Comparison of ENCODE assay signal across 8 cellular contexts in genomic region chr3:113697192-113698090, GRCh38. TPM values are rescaled to one million over a fixed set of nuclear protein-coding genes. Genes with fewer than 3 reads are reported as not detected.
A peak's percentile ranks its signal among the peaks of the same experiment; 100 is the strongest.
DNase-seq lines count a peak whose midpoint lies in the region; ATAC-seq, FAIRE-seq and TF ChIP-seq lines count a peak whose summit lies in the region.

No MANE protein-coding gene starts in this region.

- H3K36me3 Mint-ChIP-seq in MCF 10A (ENCODE audit: insufficient read depth, unreplicated experiment): peaks cover 6% of the 10 kb centered on the region

- H3K4me3 ChIP-seq in ACC112 (ENCODE audit: low read depth, low read length) (peak overlapping the region; percentile 91), SJCRH30 (peak overlapping the region; percentile 73), keratinocyte (ENCODE audit: control insufficient read depth in 2 of 3, extremely low read depth in 1 of 3, insufficient read depth in 2 of 3, low read depth in 1 of 3, low read length in 3 of 3) (peak overlapping the region; percentile 70 to 98 (median 92))

- H3K27ac ChIP-seq in ACC112 (ENCODE audit: low read depth, low read length): peak overlapping the region; percentile 37
- H3K27ac ChIP-seq in SJCRH30: peak overlapping the region; percentile 14; the same call in 1 of the 2 replicates
- peak overlapping the region; percentile 76 for H3K27ac ChIP-seq in keratinocyte (ENCODE audit: control insufficient read depth, insufficient read depth, low read length)

- H3K4me1 ChIP-seq in ACC112 (ENCODE audit: control insufficient read depth, insufficient read depth, low read length, unreplicated experiment) (peaks cover 21% of the 10 kb centered on the region), SJCRH30 (0 out of 2 replicates have a peak, but pooled peaks cover 4% of the 10 kb centered on the region), keratinocyte (ENCODE audit: control insufficient read depth, extremely low read depth, insufficient read depth, low read length) (peaks cover 13% of the 10 kb centered on the region)

- in situ Hi-C loops in GM13977 (cut with MboI; ENCODE audit: low pct_unique_long_range_greater_than_20kb, low sequenced_read_pairs, unreplicated experiment): no loop called here

- no peaks in the 10 kb centered on the region for H3K36me3 ChIP-seq in ACC112 (ENCODE audit: insufficient read depth, low read length)
- no peaks in the 10 kb centered on the region for H3K36me3 ChIP-seq in SJCRH30
- H3K36me3 ChIP-seq in keratinocyte (ENCODE audit: control insufficient read depth in 2 of 2, extremely low read depth in 1 of 2, insufficient read depth in 2 of 2, low read length in 2 of 2): no peaks in the 10 kb centered on the region

- BruUV-seq in MCF 10A (replicated peaks; lab: Mats Ljungman, UMichigan): TSS peak; percentile 68

- CTCF ChIA-PET in MCF 10A (lab: Yijun Ruan, JAX): interaction anchor here (1.0 to 1.2 kb wide), 3 partner anchors 37 to 149 kb away, joined by 3 read pairs; no protein-coding TSS in a partner anchor

- no peaks in the 10 kb centered on the region for H3K27me3 ChIP-seq in ACC112 (ENCODE audit: insufficient read depth, low read length)
- H3K27me3 ChIP-seq in SJCRH30: no peaks in the 10 kb centered on the region
- H3K27me3 ChIP-seq in keratinocyte (ENCODE audit: control insufficient read depth, extremely low read depth, insufficient read depth, low read length): no peaks in the 10 kb centered on the region

- peak overlapping the region; percentile 88 for H3K9ac ChIP-seq in keratinocyte (ENCODE audit: control insufficient read depth, extremely low read depth, insufficient read depth, low read length)

- H3K27me3 Mint-ChIP-seq in MCF 10A (ENCODE audit: insufficient read depth, unreplicated experiment): no peaks in the 10 kb centered on the region

- H3K9me3 ChIP-seq in SJCRH30 (replicated peaks): no peaks in the 10 kb centered on the region
- no peaks in the 10 kb centered on the region for H3K9me3 ChIP-seq in keratinocyte (ENCODE audit: control insufficient read depth, low read depth, low read length)

- ATAC-seq in HG03175 (IDR thresholded peaks at IDR 0.05; ENCODE audit: unreplicated experiment) (no peak), GM19035 (IDR thresholded peaks at IDR 0.05; ENCODE audit: unreplicated experiment) (no peak)

- H4K20me1 ChIP-seq in keratinocyte (ENCODE audit: control insufficient read depth, extremely low read depth, insufficient read depth, low read length): no peaks in the 10 kb centered on the region

- DNase-seq in GM13977 (ENCODE audit: low spot score): peak; percentile 22
- peak; percentile 7 to 12 for DNase-seq in SJCRH30
- DNase-seq in MCF 10A (ENCODE audit: unreplicated experiment): peak; percentile 48
- DNase-seq in keratinocyte (ENCODE audit: low read depth, low spot score): no peak
- DNase-seq in stimulated activated CD8-positive, alpha-beta memory T cell treated with anti-CD3 and anti-CD28 coated beads, Interleukin-4, amount 100 ng/mL, for 48 hours: peak; percentile 47

- TF ChIP-seq CTCF in GM13977 (IDR thresholded peaks at IDR 0.05; ENCODE audit: extremely low read depth, insufficient read depth, missing control alignments): no peak
- TF ChIP-seq CTCF in MCF 10A (IDR thresholded peaks at IDR 0.05; ENCODE audit: unreplicated experiment): no peak
- TF ChIP-seq CTCF in keratinocyte (optimal IDR thresholded peaks at IDR 0.05 in 1 of 3, IDR thresholded peaks at IDR 0.05 in 1 of 3, conservative IDR thresholded peaks at IDR 0.05 in 1 of 3; ENCODE audit: extremely low read depth in 1 of 3, insufficient read depth in 2 of 3, low read length in 3 of 3): no peak

- POLR2A ChIA-PET in MCF 10A (lab: Yijun Ruan, JAX): interaction anchor here (0.6 to 6.8 kb wide), 11 partner anchors 11 to 183 kb away, joined by 3 to 116 read pairs (median 5); partner anchors contain the start of genes ATP6V1A, NAA50 and SPICE1

- peak overlapping the region; percentile 99 for H3K4me2 ChIP-seq in keratinocyte (ENCODE audit: control insufficient read depth, extremely low read depth, insufficient read depth, low read depth, low read length)

- H3K4me3 Mint-ChIP-seq in MCF 10A (ENCODE audit: unreplicated experiment): no peak overlapping the region

- intact Hi-C loops in MCF 10A (cut with micrococcal nuclease): no loop called here

- FAIRE-seq in keratinocyte (lab: Jason Lieb, UNC): peak; percentile 44

- peaks cover 27% of the 10 kb centered on the region for H3K4me1 Mint-ChIP-seq in MCF 10A (ENCODE audit: insufficient read depth, unreplicated experiment)

- no peak overlapping the region for H3K27ac Mint-ChIP-seq in MCF 10A (ENCODE audit: low read depth, unreplicated experiment)

- peak overlapping the region; percentile 89 for H2AFZ ChIP-seq in ACC112 (ENCODE audit: low read length, unreplicated experiment)
- H2AFZ ChIP-seq in keratinocyte (ENCODE audit: control insufficient read depth, low read length): peak overlapping the region; percentile 100

- no peaks in the 10 kb centered on the region for H3K9me1 ChIP-seq in keratinocyte (ENCODE audit: control insufficient read depth, extremely low read depth, insufficient read depth, low read length)

- H3K79me2 ChIP-seq in ACC112 (ENCODE audit: control insufficient read depth, insufficient read depth, low read length, unreplicated experiment): peaks cover 15% of the 10 kb centered on the region
- peaks cover 16% of the 10 kb centered on the region for H3K79me2 ChIP-seq in keratinocyte (ENCODE audit: control insufficient read depth, insufficient read depth, low read length)

- dilution Hi-C loops in keratinocyte (cut with MboI; ENCODE audit: extremely low pct_ligation_motif_present, low sequenced_read_pairs): no loop called here

- H3K9me3 Mint-ChIP-seq in MCF 10A (ENCODE audit: unreplicated experiment): no peaks in the 10 kb centered on the region

RNA-seq across cellular contexts. Expression of gene USF3, which starts 1.0 kb away (rescaled TPM):
- 10.1 and 10.6 TPM in 2 replicates for total RNA-seq in SJCRH30 (2014; rRNA removed; shearing (Covaris generic))
- 11.9 and 12.1 TPM in 2 replicates for total RNA-seq in MCF 10A (2022)
- 8.2 to 10.6 TPM (median 8.8 TPM) in 3 replicates for polyA plus RNA-seq in keratinocyte
- polyA plus RNA-seq in keratinocyte (2011; ENCODE audit: low read depth): 9.7 TPM
- 4.6 and 9.8 TPM in 2 replicates for polyA plus RNA-seq in keratinocyte (2011; cell fraction: cytosol; rRNA removed)
- polyA plus RNA-seq in keratinocyte (2011; cell fraction: nucleus; rRNA removed): 9.9 and 12.7 TPM in 2 replicates
- 3.9 and 4.4 TPM in 2 replicates for polyA plus RNA-seq in keratinocyte (2012; ENCODE audit: low replicate concordance)
- polyA minus RNA-seq in keratinocyte: 10.5 to 26.8 TPM (median 20.9 TPM) in 3 replicates
- 9.8 TPM for polyA minus RNA-seq in keratinocyte (2011; cell fraction: cytosol; rRNA and poly(A)+ RNA removed)
- polyA minus RNA-seq in keratinocyte (2011; cell fraction: nucleus; rRNA and poly(A)+ RNA removed): 10.0 and 20.5 TPM in 2 replicates

RNA-seq across cellular contexts. Expression of gene NAA50, which starts 48.6 kb away (rescaled TPM):
- 279 and 290 TPM in 2 replicates for total RNA-seq in SJCRH30 (2014; rRNA removed; shearing (Covaris generic))
- 219 and 238 TPM in 2 replicates for total RNA-seq in MCF 10A (2022)
- 64.3 to 128 TPM (median 125 TPM) in 3 replicates for polyA plus RNA-seq in keratinocyte
- polyA plus RNA-seq in keratinocyte (2011; ENCODE audit: low read depth): 127 TPM
- 68.7 and 155 TPM in 2 replicates for polyA plus RNA-seq in keratinocyte (2011; cell fraction: cytosol; rRNA removed)
- polyA plus RNA-seq in keratinocyte (2011; cell fraction: nucleus; rRNA removed): 58.5 and 70.3 TPM in 2 replicates
- polyA plus RNA-seq in keratinocyte (2012; ENCODE audit: low replicate concordance): 134 and 161 TPM in 2 replicates
- 22.0 to 103 TPM (median 49.3 TPM) in 3 replicates for polyA minus RNA-seq in keratinocyte
- polyA minus RNA-seq in keratinocyte (2011; cell fraction: cytosol; rRNA and poly(A)+ RNA removed): 207 TPM
- 29.5 and 55.6 TPM in 2 replicates for polyA minus RNA-seq in keratinocyte (2011; cell fraction: nucleus; rRNA and poly(A)+ RNA removed)

RNA-seq across cellular contexts. Expression of gene ATP6V1A, which starts 49.4 kb away (rescaled TPM):
- 43.0 and 47.5 TPM in 2 replicates for total RNA-seq in SJCRH30 (2014; rRNA removed; shearing (Covaris generic))
- total RNA-seq in MCF 10A (2022): 51.6 and 53.4 TPM in 2 replicates
- polyA plus RNA-seq in keratinocyte: 26.9 to 35.8 TPM (median 30.6 TPM) in 3 replicates
- polyA plus RNA-seq in keratinocyte (2011; ENCODE audit: low read depth): 23.7 TPM
- 15.5 and 30.6 TPM in 2 replicates for polyA plus RNA-seq in keratinocyte (2011; cell fraction: cytosol; rRNA removed)
- 25.2 and 29.9 TPM in 2 replicates for polyA plus RNA-seq in keratinocyte (2011; cell fraction: nucleus; rRNA removed)
- polyA plus RNA-seq in keratinocyte (2012; ENCODE audit: low replicate concordance): 21.1 and 26.0 TPM in 2 replicates
- polyA minus RNA-seq in keratinocyte: 18.0 to 68.7 TPM (median 61.0 TPM) in 3 replicates
- polyA minus RNA-seq in keratinocyte (2011; cell fraction: cytosol; rRNA and poly(A)+ RNA removed): 29.5 TPM
- polyA minus RNA-seq in keratinocyte (2011; cell fraction: nucleus; rRNA and poly(A)+ RNA removed): 24.4 and 41.3 TPM in 2 replicates

Comparison
In these comparisons a context has a peak if more than half of its experiments do, and no peak if none do; other contexts are left out.
1. H3K27ac ChIP-seq: peak in every context shown above with its lines; median percentile 76 in keratinocyte; 37 in ACC112; 14 in SJCRH30.